Comparison of ENCODE assay signal across 8 cellular contexts in the genomic region with DNA sequence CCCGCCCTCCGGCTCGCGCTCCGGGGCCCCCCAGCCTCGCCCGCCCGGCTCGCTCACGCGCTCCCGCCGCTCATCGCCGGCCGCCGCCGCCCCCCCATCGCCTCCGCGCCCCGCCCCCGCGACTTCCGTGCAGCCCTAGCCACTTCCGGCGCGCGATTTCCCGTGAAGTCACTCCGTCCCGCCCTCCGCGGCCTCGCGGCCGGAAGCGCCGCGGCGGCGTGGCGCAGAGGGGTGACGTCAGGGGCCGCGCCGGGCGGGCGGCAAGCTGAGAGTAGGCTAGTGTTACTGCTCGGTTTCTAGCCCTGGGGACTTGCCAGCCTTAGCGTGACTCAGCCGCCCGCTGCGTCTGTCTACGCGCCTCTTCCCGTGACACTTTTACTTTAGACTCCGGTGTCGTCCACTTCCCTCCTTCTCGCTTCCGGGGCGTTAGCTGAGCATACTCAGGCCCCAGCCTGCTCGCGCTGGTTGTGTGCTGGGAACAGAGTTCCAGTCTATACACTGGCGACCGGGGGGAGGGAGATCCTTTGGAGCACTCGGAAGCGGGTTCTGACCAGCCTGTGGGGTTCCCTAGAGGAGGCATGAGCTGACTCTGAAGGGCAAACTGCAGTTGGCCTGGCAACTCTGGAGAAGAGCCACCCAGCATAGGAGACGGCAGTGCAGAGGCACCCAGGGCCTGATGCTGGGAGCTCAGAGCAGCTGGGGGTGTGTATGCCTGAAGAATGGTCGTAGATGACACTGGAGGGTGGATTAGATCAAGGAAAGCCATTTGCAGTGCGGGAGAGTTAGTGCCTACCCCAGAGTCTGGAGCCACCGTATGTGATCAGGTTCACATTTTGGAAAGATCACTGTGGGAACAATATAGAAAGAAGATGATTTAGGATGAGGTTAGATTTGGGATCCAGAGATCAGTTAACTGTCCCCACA. TPM values are rescaled to one million over a fixed set of nuclear protein-coding genes. Genes with fewer than 3 reads are reported as not detected.
DNase-seq lines count a peak whose midpoint lies in the region; ATAC-seq and TF ChIP-seq lines count a peak whose summit lies in the region.

A gene (minus strand): TSS at position 137 of the 924 bp plus-strand sequence. CDS start 182 bp downstream, outside the sequence.

- DNase-seq in NCI-H2081 (lab: John Stamatoyannopoulos, UW), result peak; percentile 96 to 97
- DNase-seq in T-helper 9 cell, result peak; percentile 97
- DNase-seq in astrocyte of the cerebellum (ENCODE audit: low read depth), result peak; percentile 86
- DNase-seq in hepatocyte (ENCODE audit: low spot score), result peak; percentile 98
- DNase-seq in renal cortical epithelial cell (ENCODE audit: low read depth), result peak; percentile 85
- peak; percentile 96 to 99 for DNase-seq in aorta

- no peaks in the 10 kb centered on the region for H3K36me3 ChIP-seq in hepatocyte (replicated peaks; ENCODE audit: insufficient read depth, low read depth)
- H3K36me3 ChIP-seq in aorta (ENCODE audit: control insufficient read depth in 1 of 2, insufficient read depth in 2 of 2, low read length in 1 of 2), result no peaks in the 10 kb centered on the region

- TF ChIP-seq CTCF in astrocyte of the cerebellum (IDR thresholded peaks at IDR 0.05; ENCODE audit: low read depth, low read length, missing control alignments) (no peak), hepatocyte (IDR thresholded peaks at IDR 0.05; ENCODE audit: poor library complexity) (no peak)

- peaks cover 39% of the 10 kb centered on the region for H4K20me1 ChIP-seq in hepatocyte (ENCODE audit: insufficient read depth, poor library complexity, severe bottlenecking)

- intact Hi-C loops in aorta (cut with DNase I), result loop anchor here (2.0 to 10.0 kb wide), 2 partner anchors 37 to 99 kb away; a partner anchor contains a TSS

- WGBS in hepatocyte (ENCODE audit: low lambda C conversion rate, missing lambda C conversion rate), result 4% methylated on average over 52 of the region's 72 CpGs
- 1 to 2% methylated on average over 44 to 72 of the region's 72 CpGs for WGBS in aorta, 2 donors

- H2AFZ ChIP-seq in hepatocyte, result peak within 1 kb of the TSS; percentile 94

- H3K9me3 ChIP-seq in hepatocyte (ENCODE audit: low read depth), result no peaks in the 10 kb centered on the region
- no peaks in the 10 kb centered on the region for H3K9me3 ChIP-seq in aorta (ENCODE audit: control insufficient read depth, low read length)

- H3K4me3 ChIP-seq in astrocyte of the cerebellum (ENCODE audit: low read depth, low read length) (peak within 1 kb of the TSS; percentile 60), hepatocyte (peak within 1 kb of the TSS; percentile 91), aorta (ENCODE audit: low read length in 2 of 2) (peak within 1 kb of the TSS; percentile 80 to 89)

- ATAC-seq in GM18517 (IDR thresholded peaks at IDR 0.05; ENCODE audit: unreplicated experiment) (peak; percentile 85), HG03039 (IDR thresholded peaks at IDR 0.05; ENCODE audit: unreplicated experiment) (peak; percentile 79), aorta (ENCODE audit: low FRiP score) (peak; percentile 99)

- peak within 1 kb of the TSS; percentile 92 for H3K4me2 ChIP-seq in hepatocyte

- H3K79me2 ChIP-seq in hepatocyte, result peaks cover 41% of the 10 kb centered on the region

- H3K27ac ChIP-seq in hepatocyte, result peak within 1 kb of the TSS; percentile 100
- peak within 1 kb of the TSS; percentile 85 to 91 for H3K27ac ChIP-seq in aorta (ENCODE audit: low read depth in 1 of 2, low read length in 2 of 2)

- in situ Hi-C loops in astrocyte of the cerebellum (cut with HindIII; ENCODE audit: low sequenced_read_pairs), result no loop called here

- H3K27me3 ChIP-seq in hepatocyte (no peaks in the 10 kb centered on the region), aorta (ENCODE audit: control insufficient read depth in 1 of 2, insufficient read depth in 2 of 2, low read length in 1 of 2) (no peaks in the 10 kb centered on the region)

- no peaks in the 10 kb centered on the region for H3K9me2 ChIP-seq in hepatocyte (replicated peaks; ENCODE audit: insufficient read depth)

- H3K4me1 ChIP-seq in hepatocyte (ENCODE audit: insufficient read depth), result peaks cover 37% of the 10 kb centered on the region
- peaks cover 2 to 11% of the 10 kb centered on the region in 2 donors for H3K4me1 ChIP-seq in aorta (ENCODE audit: control insufficient read depth in 1 of 2, insufficient read depth in 2 of 2, low read length in 2 of 2)

RNA-seq across cellular contexts. Expression of the gene that starts here (rescaled TPM):
- total RNA-seq in hepatocyte (21.4 and 25.5 TPM in 2 replicates), renal cortical epithelial cell (20.7 and 35.6 TPM in 2 replicates), aorta (10 to 100 TPM; 26.4 to 33.9 TPM)
- polyA plus RNA-seq in hepatocyte (3.2 and 3.5 TPM in 2 replicates), aorta (1 to 10 TPM; 7.9 to 8.8 TPM)

Comparison
In these comparisons a context has a peak if more than half of its experiments do, and no peak if none do; other contexts are left out.
1. Peak in every context shown above with its lines: DNase-seq, ATAC-seq, H3K4me3 ChIP-seq and H3K27ac ChIP-seq.